In genomic region chr9:36189978-36190377, GRCh38 we compare ENCODE assay signal across 8 cellular contexts. TPM values are rescaled to one million over a fixed set of nuclear protein-coding genes. Genes with fewer than 3 reads are reported as not detected.
DNase-seq lines count a peak whose midpoint lies in the region; ATAC-seq, FAIRE-seq and TF ChIP-seq lines count a peak whose summit lies in the region.

No MANE protein-coding gene starts in this region.

- H3K4me3 ChIP-seq in AG09309 (ENCODE audit: control insufficient read depth, low read depth, low read length), result peak overlapping the region; percentile 85
- H3K4me3 ChIP-seq in HUES64 (ENCODE audit: low read length), result peak overlapping the region; percentile 93
- peak overlapping the region; percentile 69 to 98 (median 83) for H3K4me3 ChIP-seq in breast epithelium
- no peak overlapping the region for H3K4me3 ChIP-seq in mucosa of descending colon

- intact Hi-C loops in breast epithelium (cut with DNase I; ENCODE audit: low total_unique reads), result no loop called here
- intact Hi-C loops in mucosa of descending colon (cut with DNase I, micrococcal nuclease), result no loop called here

- H3K27me3 ChIP-seq in HUES64 (ENCODE audit: insufficient read depth, low read length) (no peaks in the 10 kb centered on the region), breast epithelium (no peaks in the 10 kb centered on the region)

- FAIRE-seq in HTR-8/SVneo (lab: Jason Lieb, UNC), result no peak

- peak overlapping the region; percentile 64 for H3K9ac ChIP-seq in HUES64 (ENCODE audit: low read depth, low read length)

- TF ChIP-seq POLR2A in breast epithelium (IDR thresholded peaks at IDR 0.05), result no peak

- peak overlapping the region; percentile 70; the same call in 1 of the 2 replicates for H3K27ac ChIP-seq in HUES64 (ENCODE audit: low read depth, low read length)
- peak overlapping the region; percentile 2 to 91 for H3K27ac ChIP-seq in breast epithelium

- no peak for DNase-seq in AG09309 (ENCODE audit: low read depth)
- DNase-seq in breast epithelium (ENCODE audit: low spot score in 2 of 2), result no peak
- peak in 1 of 3 donors; percentile 42 for DNase-seq in mucosa of descending colon
- DNase-seq in HTR-8/SVneo (ENCODE audit: insufficient read length, low spot score), result no peak
- DNase-seq in NK-92 (lab: John Stamatoyannopoulos, UW; ENCODE audit: unreplicated experiment), result no peak

- ATAC-seq in mucosa of descending colon, result peak; percentile 28
- ATAC-seq in HG02588 (IDR thresholded peaks at IDR 0.05; ENCODE audit: unreplicated experiment), result no peak
- no peak for ATAC-seq in activated CD4-positive, CD25-positive, alpha-beta regulatory T cell treated with anti-CD3 and anti-CD28 coated beads, Interleukin-2, amount 50 U/mL, for 24 hours

- 18% methylated on average over 6 of the region's 9 CpGs for WGBS in HUES64

- H3K36me3 ChIP-seq in HUES64 (ENCODE audit: insufficient read depth, low read length), result peaks cover 17% of the 10 kb centered on the region
- no peaks in the 10 kb centered on the region for H3K36me3 ChIP-seq in breast epithelium
- no peaks in the 10 kb centered on the region for H3K36me3 ChIP-seq in mucosa of descending colon (ENCODE audit: low read depth)

- TF ChIP-seq CTCF in AG09309 (IDR thresholded peaks at IDR 0.05; ENCODE audit: control insufficient read depth, insufficient read depth, low read depth, low read length, missing control alignments), result no peak
- TF ChIP-seq CTCF in breast epithelium (IDR thresholded peaks at IDR 0.05), result no peak
- no peak for TF ChIP-seq CTCF in mucosa of descending colon (IDR thresholded peaks at IDR 0.05)

- H3K4me1 ChIP-seq in HUES64 (ENCODE audit: insufficient read depth, low read length) (peaks cover 18% of the 10 kb centered on the region; the same call in 1 of the 2 replicates), breast epithelium (peaks cover 8 to 24% of the 10 kb centered on the region in 2 donors), mucosa of descending colon (ENCODE audit: low read depth) (peaks cover 28% of the 10 kb centered on the region)

- no peaks in the 10 kb centered on the region for H3K9me3 ChIP-seq in HUES64 (ENCODE audit: insufficient read depth, low read depth, low read length)
- H3K9me3 ChIP-seq in breast epithelium, result no peaks in the 10 kb centered on the region
- no peaks in the 10 kb centered on the region for H3K9me3 ChIP-seq in mucosa of descending colon

RNA-seq across cellular contexts. Expression of gene CLTA, which starts 0.7 kb away (rescaled TPM):
- polyA plus RNA-seq in HUES64 (2013, experiment 1 of 2), result 246 TPM
- 242 TPM for polyA plus RNA-seq in HUES64 (2013, experiment 2 of 2)
- total RNA-seq in breast epithelium, result 100 to 1,000 TPM; 177 to 202 (median 178) TPM
- 100 to 1,000 TPM; 165 to 206 (median 174) TPM for total RNA-seq in mucosa of descending colon

RNA-seq across cellular contexts. Expression of gene CCIN, which starts 20.8 kb away (rescaled TPM):
- 0.30 TPM for polyA plus RNA-seq in HUES64 (2013, experiment 1 of 2)
- polyA plus RNA-seq in HUES64 (2013, experiment 2 of 2), result not detected
- under 1 TPM in 1 of 3 donors, not detected in 2; 0.80 TPM for total RNA-seq in breast epithelium
- total RNA-seq in mucosa of descending colon, result under 1 TPM in 1 of 3 donors, not detected in 2; 0.25 TPM

RNA-seq across cellular contexts. Expression of gene GLIPR2, which starts 53.4 kb away (rescaled TPM):
- 13.3 TPM for polyA plus RNA-seq in HUES64 (2013, experiment 1 of 2)
- 16.5 TPM for polyA plus RNA-seq in HUES64 (2013, experiment 2 of 2)
- total RNA-seq in breast epithelium (10 to 100 TPM; 16.5 to 57.4 (median 26.9) TPM), mucosa of descending colon (10 to 100 TPM; 28.1 to 58.4 (median 37.5) TPM)
